22 cellular contexts compared by ENCODE assay signal in the genomic region with DNA sequence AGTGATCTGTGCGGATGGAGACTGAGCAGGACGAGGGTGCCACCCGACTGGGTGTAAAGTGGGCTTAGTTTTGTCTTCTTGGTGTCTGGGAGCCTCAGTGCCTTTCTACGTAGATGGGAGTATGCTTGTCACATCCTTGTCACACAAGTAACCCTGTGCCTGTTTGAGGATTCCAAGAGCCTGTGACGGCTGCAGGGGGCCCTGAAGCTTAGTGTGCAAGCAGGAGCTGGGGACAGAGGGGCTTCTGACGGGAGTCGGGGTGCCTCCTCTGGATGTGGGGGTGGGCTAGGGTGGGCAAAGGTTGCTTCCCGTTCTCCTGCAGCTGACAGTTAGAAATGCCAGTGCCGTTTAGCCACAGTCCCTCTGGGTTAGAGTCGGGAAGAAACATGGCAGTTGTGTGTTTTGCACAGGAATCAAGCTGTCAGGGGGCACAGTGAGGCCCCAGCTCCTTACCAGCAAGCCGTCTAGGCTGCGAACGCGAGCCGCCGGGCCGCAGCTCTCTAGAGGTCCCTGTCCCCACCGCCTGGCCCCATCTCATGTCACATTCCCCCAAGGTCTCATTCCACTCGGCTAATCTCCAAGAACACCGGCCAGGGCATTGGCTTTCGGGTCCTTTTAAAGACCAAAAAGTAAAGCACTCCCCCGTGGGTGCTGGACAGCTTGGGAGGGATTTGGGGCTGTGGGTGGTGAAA. TPM values are rescaled to one million over a fixed set of nuclear protein-coding genes. Genes with fewer than 3 reads are reported as not detected.
DNase-seq lines count a peak whose midpoint lies in the region; ATAC-seq and TF ChIP-seq lines count a peak whose summit lies in the region.
"Had no signal": no experiment of that assay in that cellular context is flagged by ENCODE, and none has a peak within 500 bp of the region (broad histone marks: within the 10 kb centered on the region; RNA-seq: fewer than 3 reads in every experiment).

No MANE protein-coding gene starts in this region.

- H3K27ac ChIP-seq in sigmoid colon, result no peak overlapping the region
- no peak overlapping the region for H3K27ac ChIP-seq in gastrocnemius medialis
- H3K27ac ChIP-seq: brain microvascular endothelial cell, heart left ventricle, right lobe of liver, uterus had no signal

- H3K27ac Mint-ChIP-seq in activated naive CD8-positive, alpha-beta T cell treated with anti-CD3 and anti-CD28 coated beads, Interleukin-2, amount 10 ng/mL, durations not matched to agents 7 days and 5 days, result no peak overlapping the region
- H3K27ac Mint-ChIP-seq in activated naive CD8-positive, alpha-beta T cell treated with anti-CD3 and anti-CD28 coated beads, Interleukin-2, amount 50 U/mL, for 24 hours, result no peak overlapping the region
- H3K27ac Mint-ChIP-seq in chondrocyte (ENCODE audit: unreplicated experiment) (no peak overlapping the region), nephron progenitor cell (peak overlapping the region; percentile 46)
- H3K27ac Mint-ChIP-seq: activated naive CD8-positive, alpha-beta T cell treated with anti-CD3 and anti-CD28 coated beads for 36 hours; activated T-helper 17 cell treated with anti-CD3 and anti-CD28 coated beads, Interleukin-2, amount 50 U/mL, for 72 hours; T-cell had no signal

- intact Hi-C loops in sigmoid colon (cut with DNase I), result no loop called here
- intact Hi-C loops in gastrocnemius medialis (cut with DNase I; ENCODE audit: low total_unique reads), result no loop called here

- peaks cover 28% of the 10 kb centered on the region for H3K27me3 Mint-ChIP-seq in activated naive CD8-positive, alpha-beta T cell treated with anti-CD3 and anti-CD28 coated beads, Interleukin-2, amount 10 ng/mL, durations not matched to agents 7 days and 5 days
- peaks cover 32% of the 10 kb centered on the region for H3K27me3 Mint-ChIP-seq in activated naive CD8-positive, alpha-beta T cell treated with anti-CD3 and anti-CD28 coated beads, Interleukin-2, amount 50 U/mL, for 24 hours
- H3K27me3 Mint-ChIP-seq in chondrocyte (ENCODE audit: low read depth) (peaks cover 32% of the 10 kb centered on the region), nephron progenitor cell (ENCODE audit: low read depth, poor library complexity) (peaks cover 21% of the 10 kb centered on the region)

- no peaks in the 10 kb centered on the region for H3K4me1 Mint-ChIP-seq in activated naive CD8-positive, alpha-beta T cell treated with anti-CD3 and anti-CD28 coated beads, Interleukin-2, amount 10 ng/mL, durations not matched to agents 7 days and 5 days
- no peaks in the 10 kb centered on the region for H3K4me1 Mint-ChIP-seq in activated naive CD8-positive, alpha-beta T cell treated with anti-CD3 and anti-CD28 coated beads, Interleukin-2, amount 50 U/mL, for 24 hours
- H3K4me1 Mint-ChIP-seq in chondrocyte (ENCODE audit: low read depth), result peaks cover 18% of the 10 kb centered on the region
- H3K4me1 Mint-ChIP-seq in nephron progenitor cell, result peaks cover 91% of the 10 kb centered on the region
- H3K4me1 Mint-ChIP-seq: activated naive CD8-positive, alpha-beta T cell treated with anti-CD3 and anti-CD28 coated beads for 36 hours; activated T-helper 17 cell treated with anti-CD3 and anti-CD28 coated beads, Interleukin-2, amount 50 U/mL, for 72 hours; T-cell had no signal

- no peaks in the 10 kb centered on the region for H3K36me3 Mint-ChIP-seq in activated naive CD8-positive, alpha-beta T cell treated with anti-CD3 and anti-CD28 coated beads, Interleukin-2, amount 10 ng/mL, durations not matched to agents 7 days and 5 days
- H3K36me3 Mint-ChIP-seq in activated naive CD8-positive, alpha-beta T cell treated with anti-CD3 and anti-CD28 coated beads, Interleukin-2, amount 50 U/mL, for 24 hours (ENCODE audit: low read depth), result no peaks in the 10 kb centered on the region
- H3K36me3 Mint-ChIP-seq in chondrocyte (ENCODE audit: low read depth) (no peaks in the 10 kb centered on the region), nephron progenitor cell (ENCODE audit: low read depth) (no peaks in the 10 kb centered on the region)
- H3K36me3 Mint-ChIP-seq: activated naive CD8-positive, alpha-beta T cell treated with anti-CD3 and anti-CD28 coated beads for 36 hours; T-cell had no signal

- H3K36me3 ChIP-seq in sigmoid colon (no peaks in the 10 kb centered on the region), gastrocnemius medialis (no peaks in the 10 kb centered on the region)
- H3K36me3 ChIP-seq: heart left ventricle, right lobe of liver, uterus had no signal

- ATAC-seq in activated naive CD8-positive, alpha-beta T cell treated with anti-CD3 and anti-CD28 coated beads, Interleukin-2, amount 10 ng/mL, durations not matched to agents 7 days and 5 days (ENCODE audit: low read depth), result no peak
- ATAC-seq in activated naive CD8-positive, alpha-beta T cell treated with anti-CD3 and anti-CD28 coated beads, Interleukin-2, amount 50 U/mL, for 24 hours, result no peak
- ATAC-seq in gastrocnemius medialis, result no peak
- ATAC-seq: activated T-helper 17 cell treated with anti-CD3 and anti-CD28 coated beads, Interleukin-2, amount 50 U/mL, for 72 hours; heart left ventricle; right lobe of liver; T-cell had no signal

- H3K9me3 ChIP-seq in sigmoid colon, result no peaks in the 10 kb centered on the region
- H3K9me3 ChIP-seq in gastrocnemius medialis, result no peaks in the 10 kb centered on the region
- H3K9me3 ChIP-seq: heart left ventricle, right lobe of liver, uterus had no signal

- no peak for TF ChIP-seq POLR2A in sigmoid colon (IDR thresholded peaks at IDR 0.05)
- TF ChIP-seq POLR2A in gastrocnemius medialis (IDR thresholded peaks at IDR 0.05), result no peak

- H3K4me3 ChIP-seq in sigmoid colon, result no peak overlapping the region
- no peak overlapping the region for H3K4me3 ChIP-seq in gastrocnemius medialis
- H3K4me3 ChIP-seq: heart left ventricle, right lobe of liver, uterus had no signal

- H3K27me3 ChIP-seq in sigmoid colon, result peaks cover 4 to 41% (median 14%) of the 10 kb centered on the region in 3 donors
- H3K27me3 ChIP-seq in gastrocnemius medialis, result peaks cover 0 to 5% (median 4%) of the 10 kb centered on the region in 3 donors
- H3K27me3 ChIP-seq: brain microvascular endothelial cell, right lobe of liver, uterus had no signal

- no peak for TF ChIP-seq CTCF in chondrocyte (IDR thresholded peaks at IDR 0.05)
- no peak for TF ChIP-seq CTCF in nephron progenitor cell (IDR thresholded peaks at IDR 0.05)
- TF ChIP-seq CTCF in sigmoid colon (IDR thresholded peaks at IDR 0.05), result no peak
- no peak for TF ChIP-seq CTCF in gastrocnemius medialis (IDR thresholded peaks at IDR 0.05 in 4 of 5, conservative IDR thresholded peaks at IDR 0.05 in 1 of 5)

- H3K4me1 ChIP-seq in sigmoid colon (peaks cover 0 to 22% (median 9%) of the 10 kb centered on the region in 4 donors), gastrocnemius medialis (no peaks in the 10 kb centered on the region)
- H3K4me1 ChIP-seq: right lobe of liver had no signal

- POLR2A ChIA-PET in activated naive CD8-positive, alpha-beta T cell treated with anti-CD3 and anti-CD28 coated beads, Interleukin-2, amount 10 ng/mL, durations not matched to agents 7 days and 5 days (lab: Charles Lee), result no interaction called here

- TF ChIP-seq EP300 in sigmoid colon (IDR thresholded peaks at IDR 0.05), result no peak

- in situ Hi-C loops in gastrocnemius medialis (cut with MboI; ENCODE audit: low sequenced_read_pairs in 4 of 4), result no loop called here

- no peak overlapping the region for H3K4me3 Mint-ChIP-seq in activated naive CD8-positive, alpha-beta T cell treated with anti-CD3 and anti-CD28 coated beads, Interleukin-2, amount 10 ng/mL, durations not matched to agents 7 days and 5 days
- H3K4me3 Mint-ChIP-seq in activated naive CD8-positive, alpha-beta T cell treated with anti-CD3 and anti-CD28 coated beads, Interleukin-2, amount 50 U/mL, for 24 hours, result no peak overlapping the region
- H3K4me3 Mint-ChIP-seq in chondrocyte (ENCODE audit: unreplicated experiment) (no peak overlapping the region), nephron progenitor cell (peak overlapping the region; percentile 22)
- H3K4me3 Mint-ChIP-seq: activated naive CD8-positive, alpha-beta T cell treated with anti-CD3 and anti-CD28 coated beads for 36 hours; activated T-helper 17 cell treated with anti-CD3 and anti-CD28 coated beads, Interleukin-2, amount 50 U/mL, for 72 hours; T-cell had no signal

- WGBS in sigmoid colon, 2 donors, result 82 to 83% methylated on average over 22 of the region's 22 CpGs

- no peaks in the 10 kb centered on the region for H3K9me3 Mint-ChIP-seq in activated naive CD8-positive, alpha-beta T cell treated with anti-CD3 and anti-CD28 coated beads, Interleukin-2, amount 10 ng/mL, durations not matched to agents 7 days and 5 days
- H3K9me3 Mint-ChIP-seq in activated naive CD8-positive, alpha-beta T cell treated with anti-CD3 and anti-CD28 coated beads, Interleukin-2, amount 50 U/mL, for 24 hours, result no peaks in the 10 kb centered on the region
- H3K9me3 Mint-ChIP-seq in chondrocyte (ENCODE audit: low read depth) (no peaks in the 10 kb centered on the region), nephron progenitor cell (no peaks in the 10 kb centered on the region)
- H3K9me3 Mint-ChIP-seq: activated naive CD8-positive, alpha-beta T cell treated with anti-CD3 and anti-CD28 coated beads for 36 hours; activated T-helper 17 cell treated with anti-CD3 and anti-CD28 coated beads, Interleukin-2, amount 50 U/mL, for 72 hours; T-cell had no signal

- DNase-seq in activated naive CD8-positive, alpha-beta T cell treated with anti-CD3 and anti-CD28 coated beads, Interleukin-2, amount 10 ng/mL, durations not matched to agents 7 days and 5 days, result peak; percentile 12
- no peak for DNase-seq in activated naive CD8-positive, alpha-beta T cell treated with anti-CD3 and anti-CD28 coated beads, Interleukin-2, amount 50 U/mL, for 24 hours
- peak; percentile 59 for DNase-seq in chondrocyte (ENCODE audit: low spot score)
- no peak for DNase-seq in nephron progenitor cell
- DNase-seq in sigmoid colon, result peak; percentile 45
- DNase-seq in gastrocnemius medialis, result no peak
- no peak for DNase-seq in amygdala (lab: John Stamatoyannopoulos, UW)
- DNase-seq in cerebellar nuclear complex (lab: John Stamatoyannopoulos, UW), result no peak
- DNase-seq: activated naive CD8-positive, alpha-beta T cell treated with anti-CD3 and anti-CD28 coated beads for 36 hours; brain microvascular endothelial cell; EL; heart left ventricle; Karpas-422; NCI-H187 treated with DMSO at 0.1 percent for 48 hours; NCI-H2227 treated with DMSO at 0.1 percent for 48 hours; right lobe of liver; SHP77 treated with DMSO at 0.1 percent for 48 hours; T-cell; uterus had no signal

RNA-seq across cellular contexts. Expression of a gene that starts 7.0 kb away (rescaled TPM):
- total RNA-seq in activated naive CD8-positive, alpha-beta T cell treated with anti-CD3 and anti-CD28 coated beads, Interleukin-2, amount 10 ng/mL, durations not matched to agents 7 days and 5 days, result not detected
- 0.02 TPM in 1 of 3 replicates, not detected in the others for total RNA-seq in chondrocyte
- not detected for total RNA-seq in sigmoid colon
- not detected for polyA plus RNA-seq in sigmoid colon
- total RNA-seq in gastrocnemius medialis, result not detected
- total RNA-seq: activated naive CD8-positive, alpha-beta T cell treated with anti-CD3 and anti-CD28 coated beads for 36 hours; activated T-helper 17 cell treated with anti-CD3 and anti-CD28 coated beads, Interleukin-2, amount 50 U/mL, for 72 hours; heart left ventricle; subcutaneous adipose tissue; T-cell had no signal
- polyA plus RNA-seq: BJ, heart left ventricle had no signal

Comparison
In these comparisons a context has a peak if more than half of its experiments do, and no peak if none do; other contexts are left out.
1. DNase-seq: peak in activated naive CD8-positive, alpha-beta T cell treated with anti-CD3 and anti-CD28 coated beads, Interleukin-2, amount 10 ng/mL, durations not matched to agents 7 days and 5 days (single experiment), chondrocyte (single experiment) and sigmoid colon (single experiment); none in activated naive CD8-positive, alpha-beta T cell treated with anti-CD3 and anti-CD28 coated beads, Interleukin-2, amount 50 U/mL, for 24 hours (single experiment), nephron progenitor cell (single experiment), gastrocnemius medialis (0 of 2), amygdala (0 of 56) and cerebellar nuclear complex (0 of 2).